20 cellular contexts compared by ENCODE assay signal in genomic region chr9:84691634-84692033, GRCh38. TPM values are rescaled to one million over a fixed set of nuclear protein-coding genes. Genes with fewer than 3 reads are reported as not detected.
"Had no signal": no experiment of that assay in that cellular context is flagged by ENCODE, and none has a peak within 500 bp of the region (broad histone marks: within the 10 kb centered on the region; RNA-seq: fewer than 3 reads in every experiment).

No MANE protein-coding gene starts in this region.

- ATAC-seq: effector memory CD8-positive, alpha-beta T cell; gastrocnemius medialis; heart right ventricle; lower lobe of right lung; right lobe of liver; stimulated activated effector memory CD8-positive, alpha-beta T cell treated with anti-CD3 and anti-CD28 coated beads, Interleukin-12 subunit alpha, Interleukin-12 subunit beta, amount 100 ng/mL, for 72 hours had no signal

- H3K27me3 ChIP-seq: esophagus muscularis mucosa, gastrocnemius medialis, right lobe of liver had no signal

- H3K9ac ChIP-seq: parathyroid adenoma had no signal

- H3K4me3 ChIP-seq: esophagus muscularis mucosa, gastrocnemius medialis, heart right ventricle, left ventricle myocardium inferior, lower lobe of right lung, prostate gland, right lobe of liver, thoracic aorta had no signal

- H3K36me3 ChIP-seq: esophagus muscularis mucosa, gastrocnemius medialis, heart right ventricle, left ventricle myocardium inferior, lower lobe of right lung, prostate gland, right lobe of liver, thoracic aorta had no signal

- H3K27ac ChIP-seq: epithelial cell of prostate, esophagus muscularis mucosa, gastrocnemius medialis, heart right ventricle, left ventricle myocardium inferior, lower lobe of right lung, parathyroid adenoma, prostate gland, right lobe of liver, thoracic aorta had no signal

- H3K79me2 ChIP-seq: parathyroid adenoma had no signal

- DNase-seq: effector memory CD8-positive, alpha-beta T cell; gastrocnemius medialis; heart right ventricle; hypothalamus; kidney glomerular epithelial cell; left ventricle myocardium inferior; lower lobe of right lung; mesenchymal stem cell; midbrain; right lobe of liver; stimulated activated CD4-positive, alpha-beta T cell treated with anti-CD3 and anti-CD28 coated beads, Interleukin-4, amount 100 ng/mL, for 1 hour; stimulated activated CD8-positive, alpha-beta memory T cell treated with anti-CD3 and anti-CD28 coated beads, Interleukin-4, amount 100 ng/mL, for 48 hours; trophoblast cell had no signal

- H3K9me3 ChIP-seq: esophagus muscularis mucosa, gastrocnemius medialis, heart right ventricle, left ventricle myocardium inferior, lower lobe of right lung, prostate gland, right lobe of liver, thoracic aorta had no signal

- H2AFZ ChIP-seq: parathyroid adenoma had no signal

- H3K4me1 ChIP-seq: esophagus muscularis mucosa, gastrocnemius medialis, left ventricle myocardium inferior, lower lobe of right lung, parathyroid adenoma, prostate gland, right lobe of liver had no signal

RNA-seq across cellular contexts. Expression of gene NTRK2, which starts 22.1 kb away (rescaled TPM):
- total RNA-seq: fibroblast of villous mesenchyme had no signal
